In genomic region chr9:15606667-15607472, GRCh38 we compare ENCODE assay signal across 1 cellular context.
TF ChIP-seq lines count a peak whose summit lies in the region.

No MANE protein-coding gene starts in this region.

TF ChIP-seq in WTC11, 78 proteins besides CTCF, POLR2A, EP300 and RAD21 (continued from another document):
- no peak for TF ChIP-seq AFF4 (CRISPR knock-in tag; IDR thresholded peaks at IDR 0.05; ENCODE audit: borderline replicate concordance)
